ENCODE assay signal across 20 cellular contexts in genomic region chr16:26976913-26977312, GRCh38.
"Had no signal": no experiment of that assay in that cellular context is flagged by ENCODE, and none has a peak within 500 bp of the region (broad histone marks: within the 10 kb centered on the region; RNA-seq: fewer than 3 reads in every experiment).

No MANE protein-coding gene starts in this region.

- H3K4me3 ChIP-seq: SJSA1, SK-N-MC had no signal

- DNase-seq: KBM-7, MV-4-11, NCI-H1048, NCI-H1105, NCI-H1417, NCI-H1436 treated with DMSO at 0.1 percent for 48 hours, NCI-H1694, NCI-H187 treated with DMSO at 0.1 percent for 48 hours, NCI-H2029 treated with DMSO at 0.1 percent for 48 hours, NCI-H2107, NCI-H2227 treated with DMSO at 0.1 percent for 48 hours, NCI-H524, NCI-H526 treated with DMSO at 0.1 percent for 48 hours, NCI-H748 treated with DMSO at 0.1 percent for 48 hours, Right ventricle myocardium superior, RPMI8226, SIG-M5 had no signal

- H3K36me3 ChIP-seq: SJSA1 had no signal

- H3K27me3 ChIP-seq: SJSA1 had no signal

- FAIRE-seq: RCC 7860 had no signal

- H3K27ac ChIP-seq: SJSA1, SK-N-MC had no signal

- H3K9me3 ChIP-seq: SJSA1 had no signal
